In the genomic region with DNA sequence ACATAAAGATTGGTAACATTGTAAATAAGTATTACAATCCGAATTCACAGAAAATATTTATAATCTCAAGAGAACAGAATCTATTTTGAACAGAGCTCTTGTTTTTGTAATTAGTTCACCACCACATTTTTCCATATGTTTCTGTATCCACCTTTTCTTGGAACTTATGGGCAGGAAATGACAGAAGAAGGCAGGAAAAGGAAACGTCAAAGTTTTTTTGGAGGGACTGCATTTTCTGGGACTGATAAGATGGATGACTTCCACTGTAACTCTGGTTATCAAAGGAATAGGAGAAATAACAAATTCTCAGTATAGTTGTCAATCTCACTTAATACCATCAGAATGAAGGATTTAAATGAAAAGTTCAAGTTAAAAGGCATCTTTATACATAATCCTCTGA, we compare ENCODE assay signal across 25 cellular contexts.
"Had no signal": no experiment of that assay in that cellular context is flagged by ENCODE, and none has a peak within 500 bp of the region (broad histone marks: within the 10 kb centered on the region; RNA-seq: fewer than 3 reads in every experiment).

No MANE protein-coding gene starts in this region.

- H3K36me3 ChIP-seq: ascending aorta, MG63, SJSA1, WERI-Rb-1 had no signal

- H3K4me1 ChIP-seq: ascending aorta had no signal

- ATAC-seq: activated CD4-positive, CD25-positive, alpha-beta regulatory T cell treated with anti-CD3 and anti-CD28 coated beads, Interleukin-2, amount 50 U/mL, for 24 hours; activated CD8-positive, alpha-beta memory T cell treated with anti-CD3 and anti-CD28 coated beads, Interleukin-2, amount 10 ng/mL, durations not matched to agents 7 days and 5 days; body of pancreas; PC-3; SK-N-SH treated with all-trans-retinoic acid at 6 μM for 48 hours had no signal

- DNase-seq: activated CD4-positive, alpha-beta T cell treated with anti-CD3 and anti-CD28 coated beads for 4 hours; activated CD8-positive, alpha-beta memory T cell treated with anti-CD3 and anti-CD28 coated beads, Interleukin-2, amount 10 ng/mL, durations not matched to agents 7 days and 5 days; activated effector memory CD4-positive, alpha-beta T cell treated with Interleukin-2 at 50 U/mL for 16 hours; activated naive CD4-positive, alpha-beta T cell; activated T-cell treated with anti-CD3 and anti-CD28 coated beads, Interleukin-2, amount 50 U/mL, for 24 hours; amniotic stem cell; body of pancreas; MG63; MV-4-11; NCI-H1092 treated with DMSO at 0.1 percent for 48 hours; NCI-H1417 treated with DMSO at 0.1 percent for 48 hours; NCI-H1694 treated with DMSO at 0.1 percent for 48 hours; NCI-H2029 treated with DMSO at 0.1 percent for 48 hours; NCI-H345; NCI-H510A; NCI-H69; PC-3; SHP77; SW 1271; T-helper 9 cell; WERI-Rb-1 had no signal

- H3K27me3 ChIP-seq: ascending aorta, body of pancreas, MG63, SJSA1 had no signal

- H3K9me3 ChIP-seq: ascending aorta, body of pancreas, MG63, SJSA1 had no signal

- H3K27ac ChIP-seq: ascending aorta, body of pancreas, SJSA1, WERI-Rb-1 had no signal

- H3K4me3 ChIP-seq: ascending aorta, body of pancreas, MG63, SJSA1 had no signal
